In the genomic region with DNA sequence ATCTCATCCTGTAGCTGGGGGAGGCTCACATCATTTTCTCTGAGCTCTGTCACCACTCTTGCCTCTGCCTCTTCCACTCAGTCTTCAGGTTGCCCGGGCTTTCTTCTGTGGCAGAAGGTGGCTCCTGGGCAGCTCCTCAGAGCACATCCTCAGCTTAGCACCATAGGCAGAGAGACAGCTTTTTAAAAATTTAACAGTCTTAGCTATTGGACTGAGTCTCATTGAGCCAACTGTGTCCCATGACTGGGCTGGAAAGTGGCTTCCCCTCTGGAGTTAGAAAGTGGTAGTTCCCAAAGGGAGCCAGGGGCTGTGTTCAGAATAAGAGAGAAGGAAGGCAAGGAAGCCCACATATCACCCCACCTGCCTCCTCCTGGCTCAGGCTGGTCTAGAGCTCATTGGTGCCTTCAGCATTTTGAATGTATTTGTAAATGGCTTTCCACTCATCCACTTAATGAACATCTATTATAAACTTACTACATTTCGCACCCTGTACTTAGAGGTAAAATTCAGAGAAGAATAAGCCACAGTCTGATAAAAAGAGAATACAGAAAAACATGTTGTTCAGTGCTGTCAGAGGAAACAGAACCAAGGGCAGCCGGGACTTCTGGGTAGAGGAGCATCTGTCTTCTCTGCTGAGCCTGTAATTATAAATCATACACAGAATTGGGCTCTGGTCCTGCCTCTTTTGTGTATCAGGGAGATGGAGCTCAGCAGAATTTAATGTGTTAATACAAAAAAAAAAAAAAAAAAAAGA, we compare ENCODE assay signal across 21 cellular contexts.
DNase-seq lines count a peak whose midpoint lies in the region; ATAC-seq and TF ChIP-seq lines count a peak whose summit lies in the region.
"Had no signal": no experiment of that assay in that cellular context is flagged by ENCODE, and none has a peak within 500 bp of the region (broad histone marks: within the 10 kb centered on the region; RNA-seq: fewer than 3 reads in every experiment).

No MANE protein-coding gene starts in this region.

- H3K36me3 Mint-ChIP-seq in CD14-positive monocyte (peaks cover 40 to 42% of the 10 kb centered on the region in 2 donors), WTC11 (no peaks in the 10 kb centered on the region), naive B cell (peaks cover 17 to 28% of the 10 kb centered on the region in 2 donors)
- peaks cover 7 to 14% of the 10 kb centered on the region in 2 donors for H3K36me3 Mint-ChIP-seq in activated T-cell treated with anti-CD3 and anti-CD28 coated beads, Interleukin-2, amount 50 U/mL, for 72 hours (ENCODE audit: insufficient read depth in 2 of 2)
- H3K36me3 Mint-ChIP-seq in activated T-helper 1 cell treated with anti-CD3 and anti-CD28 coated beads, Interleukin-12 subunit alpha, Interleukin-12 subunit beta, Interleukin-2, Interleukin-4 antibody, amounts not matched to agents 30 ng/mL and 10 ng/mL and 1 ng/mL, durations not matched to agents 14 hours and 24 hours and 36 hours (ENCODE audit: low read depth), result peaks cover 5% of the 10 kb centered on the region
- H3K36me3 Mint-ChIP-seq: natural killer cell had no signal

- H3K4me3 Mint-ChIP-seq in CD14-positive monocyte (no peak overlapping the region), WTC11 (no peak overlapping the region), naive B cell (peak overlapping the region in 4 of 8 donors; percentile 58 to 72 (median 66))
- no peak overlapping the region for H3K4me3 Mint-ChIP-seq in activated T-cell treated with anti-CD3 and anti-CD28 coated beads, Interleukin-2, amount 50 U/mL, for 72 hours
- H3K4me3 Mint-ChIP-seq in activated T-helper 1 cell treated with anti-CD3 and anti-CD28 coated beads, Interleukin-12 subunit alpha, Interleukin-12 subunit beta, Interleukin-2, Interleukin-4 antibody, amounts not matched to agents 30 ng/mL and 10 ng/mL and 1 ng/mL, durations not matched to agents 14 hours and 24 hours and 36 hours, result no peak overlapping the region
- H3K4me3 Mint-ChIP-seq: activated CD4-positive, alpha-beta memory T cell treated with anti-CD3 and anti-CD28 coated beads, Interleukin-2, amount 10 ng/mL, durations not matched to agents 7 days and 5 days; natural killer cell had no signal

- ATAC-seq in DND-41 (ENCODE audit: insufficient read depth, low read depth), result no peak
- ATAC-seq in WTC11, result peak; percentile 49; the same call in 1 of the 2 replicates
- ATAC-seq in naive B cell (ENCODE audit: low read depth in 2 of 2), result no peak
- no peak for ATAC-seq in activated T-cell treated with anti-CD3 and anti-CD28 coated beads, Interleukin-2, amount 50 U/mL, for 72 hours (replicated peaks in 1 of 2)
- ATAC-seq in GM18519 (IDR thresholded peaks at IDR 0.05; ENCODE audit: low FRiP score, unreplicated experiment), result no peak
- ATAC-seq: HCT116, natural killer cell had no signal

- peaks cover 48% of the 10 kb centered on the region for H3K4me1 ChIP-seq in DND-41 (ENCODE audit: insufficient read depth, low read length)
- H3K4me1 ChIP-seq: BE2C, breast epithelium had no signal

- H3K27me3 ChIP-seq in DND-41 (ENCODE audit: insufficient read depth, low read length, poor library complexity), result no peaks in the 10 kb centered on the region
- H3K27me3 ChIP-seq: BE2C, breast epithelium had no signal

- no peak for TF ChIP-seq CTCF in CD14-positive monocyte (IDR thresholded peaks at IDR 0.05)
- TF ChIP-seq CTCF in DND-41 (IDR thresholded peaks at IDR 0.05; ENCODE audit: borderline replicate concordance, extremely low read depth, low read length, poor library complexity, severe bottlenecking), result no peak
- TF ChIP-seq CTCF in WTC11 (IDR thresholded peaks at IDR 0.05), result no peak

- H3K27ac Mint-ChIP-seq in CD14-positive monocyte (peak overlapping the region in 5 of 7 donors; percentile 42 to 84 (median 69)), WTC11 (no peak overlapping the region), naive B cell (peak overlapping the region; percentile 90 to 99 (median 96))
- H3K27ac Mint-ChIP-seq in activated T-cell treated with anti-CD3 and anti-CD28 coated beads, Interleukin-2, amount 50 U/mL, for 72 hours, result no peak overlapping the region
- no peak overlapping the region for H3K27ac Mint-ChIP-seq in activated T-helper 1 cell treated with anti-CD3 and anti-CD28 coated beads, Interleukin-12 subunit alpha, Interleukin-12 subunit beta, Interleukin-2, Interleukin-4 antibody, amounts not matched to agents 30 ng/mL and 10 ng/mL and 1 ng/mL, durations not matched to agents 14 hours and 24 hours and 36 hours
- H3K27ac Mint-ChIP-seq: activated CD4-positive, alpha-beta memory T cell treated with anti-CD3 and anti-CD28 coated beads, Interleukin-2, amount 10 ng/mL, durations not matched to agents 7 days and 5 days; natural killer cell had no signal

- peak overlapping the region; percentile 43; the same call in 1 of the 2 replicates for H2AFZ ChIP-seq in DND-41 (ENCODE audit: low read depth, low read length)

- peak overlapping the region; percentile 49 for H3K4me2 ChIP-seq in DND-41 (ENCODE audit: insufficient read depth, low read length)

- H3K79me2 ChIP-seq in DND-41 (ENCODE audit: insufficient read depth, low read length), result no peaks in the 10 kb centered on the region

- CTCF ChIA-PET in WTC11 (lab: Charles Lee), result interaction anchor here (0.6 to 1.4 kb wide), 3 partner anchors 146 to 360 kb away, joined by 4 to 5 read pairs (median 4); no protein-coding TSS in a partner anchor

- no peaks in the 10 kb centered on the region for H3K36me3 ChIP-seq in DND-41 (ENCODE audit: insufficient read depth, low read length)
- H3K36me3 ChIP-seq: BE2C, breast epithelium had no signal

- H3K27me3 Mint-ChIP-seq in CD14-positive monocyte (ENCODE audit: low read depth in 3 of 3), result peaks cover 0 to 2% (median 0%) of the 10 kb centered on the region in 3 donors
- H3K27me3 Mint-ChIP-seq in WTC11 (ENCODE audit: low read depth), result peaks cover 10% of the 10 kb centered on the region; the same call in 1 of the 2 replicates
- H3K27me3 Mint-ChIP-seq in naive B cell, result no peaks in the 10 kb centered on the region
- no peaks in the 10 kb centered on the region for H3K27me3 Mint-ChIP-seq in activated T-cell treated with anti-CD3 and anti-CD28 coated beads, Interleukin-2, amount 50 U/mL, for 72 hours (ENCODE audit: low read depth)
- H3K27me3 Mint-ChIP-seq in activated T-helper 1 cell treated with anti-CD3 and anti-CD28 coated beads, Interleukin-12 subunit alpha, Interleukin-12 subunit beta, Interleukin-2, Interleukin-4 antibody, amounts not matched to agents 30 ng/mL and 10 ng/mL and 1 ng/mL, durations not matched to agents 14 hours and 24 hours and 36 hours (ENCODE audit: insufficient read depth), result peaks cover 4% of the 10 kb centered on the region

- peaks cover 0 to 11% (median 7%) of the 10 kb centered on the region in 7 donors for H3K9me3 Mint-ChIP-seq in CD14-positive monocyte
- H3K9me3 Mint-ChIP-seq in WTC11, result peaks cover 6% of the 10 kb centered on the region
- peaks cover 0 to 5% (median 3%) of the 10 kb centered on the region in 7 donors for H3K9me3 Mint-ChIP-seq in naive B cell
- H3K9me3 Mint-ChIP-seq in activated T-cell treated with anti-CD3 and anti-CD28 coated beads, Interleukin-2, amount 50 U/mL, for 72 hours, result peaks cover 6% of the 10 kb centered on the region in 2 donors
- peaks cover 8% of the 10 kb centered on the region for H3K9me3 Mint-ChIP-seq in activated T-helper 1 cell treated with anti-CD3 and anti-CD28 coated beads, Interleukin-12 subunit alpha, Interleukin-12 subunit beta, Interleukin-2, Interleukin-4 antibody, amounts not matched to agents 30 ng/mL and 10 ng/mL and 1 ng/mL, durations not matched to agents 14 hours and 24 hours and 36 hours

- peaks cover 3% of the 10 kb centered on the region for H3K9me3 ChIP-seq in DND-41 (ENCODE audit: insufficient read depth, low read length, severe bottlenecking)
- H3K9me3 ChIP-seq: BE2C, breast epithelium had no signal

- no peak overlapping the region; the same call in 1 of the 2 replicates for H3K9ac ChIP-seq in DND-41 (ENCODE audit: low read depth, low read length)

- H4K20me1 ChIP-seq in DND-41 (ENCODE audit: insufficient read depth, low read length), result no peaks in the 10 kb centered on the region

- H3K4me1 Mint-ChIP-seq in CD14-positive monocyte (peaks cover 79% of the 10 kb centered on the region), WTC11 (peaks cover 22% of the 10 kb centered on the region), naive B cell (peaks cover 31 to 65% (median 58%) of the 10 kb centered on the region in 3 donors)
- H3K4me1 Mint-ChIP-seq in activated T-cell treated with anti-CD3 and anti-CD28 coated beads, Interleukin-2, amount 50 U/mL, for 72 hours (ENCODE audit: low read depth), result peaks cover 45% of the 10 kb centered on the region
- peaks cover 49% of the 10 kb centered on the region for H3K4me1 Mint-ChIP-seq in activated T-helper 1 cell treated with anti-CD3 and anti-CD28 coated beads, Interleukin-12 subunit alpha, Interleukin-12 subunit beta, Interleukin-2, Interleukin-4 antibody, amounts not matched to agents 30 ng/mL and 10 ng/mL and 1 ng/mL, durations not matched to agents 14 hours and 24 hours and 36 hours (ENCODE audit: low read depth)

- POLR2A ChIA-PET in WTC11 (lab: Charles Lee), result interaction anchor here (1.0 kb wide), 1 partner anchor 14 kb away, joined by 3 read pairs; no protein-coding TSS in a partner anchor

- intact Hi-C loops in CD14-positive monocyte (cut with micrococcal nuclease), result loop anchor here in 1 of 2 donors (10.0 kb wide), 1 partner anchor 139 kb away; no protein-coding TSS in a partner anchor
- intact Hi-C loops in activated T-helper 1 cell treated with anti-CD3 and anti-CD28 coated beads, Interleukin-12 subunit alpha, Interleukin-12 subunit beta, Interleukin-2, Interleukin-4 antibody, amounts not matched to agents 30 ng/mL and 10 ng/mL and 1 ng/mL, durations not matched to agents 14 hours and 24 hours and 36 hours (cut with micrococcal nuclease), result loop anchor here (5.0 to 10.0 kb wide), 4 partner anchors 147 to 731 kb away; partner anchors contain the start of gene ERCC6

- no peak overlapping the region for H3K4me3 ChIP-seq in DND-41 (ENCODE audit: low read depth in 1 of 2, low read length in 2 of 2)
- H3K4me3 ChIP-seq: breast epithelium, lung had no signal

- DNase-seq in CD14-positive monocyte (ENCODE audit: low spot score), result no peak
- DNase-seq in DND-41, result no peak
- DNase-seq in WTC11 (ENCODE audit: low spot score), result no peak
- DNase-seq in naive B cell, result no peak
- DNase-seq in D341Med (ENCODE audit: low spot score), result no peak
- no peak for DNase-seq in activated T-cell treated with anti-CD3 and anti-CD28 coated beads, Interleukin-2, amount 50 U/mL, for 72 hours
- no peak for DNase-seq in activated T-helper 1 cell treated with anti-CD3 and anti-CD28 coated beads, Interleukin-12 subunit alpha, Interleukin-12 subunit beta, Interleukin-2, Interleukin-4 antibody, amounts not matched to agents 30 ng/mL and 10 ng/mL and 1 ng/mL, durations not matched to agents 14 hours and 24 hours and 36 hours (ENCODE audit: low spot score)
- DNase-seq: activated CD4-positive, alpha-beta memory T cell treated with anti-CD3 and anti-CD28 coated beads, Interleukin-2, amount 10 ng/mL, durations not matched to agents 7 days and 5 days; activated T-cell treated with anti-CD3 and anti-CD28 coated beads, Interleukin-2, amount 50 U/mL, for 48 hours; BE2C; dermis blood vessel endothelial cell; DMS 273 treated with DMSO at 0.1 percent for 48 hours; IMR-90; natural killer cell; NCI-H1092; stimulated activated CD4-positive, alpha-beta T cell treated with anti-CD3 and anti-CD28 coated beads, Interleukin-2, amount 100 ng/mL, for 48 hours had no signal

- peak overlapping the region; percentile 2; the same call in 1 of the 2 replicates for H3K27ac ChIP-seq in DND-41 (ENCODE audit: low read length)
- H3K27ac ChIP-seq: RWPE1 had no signal

Comparison
In these comparisons a context has a peak if more than half of its experiments do, and no peak if none do; other contexts are left out.
1. H3K27ac Mint-ChIP-seq: peak in CD14-positive monocyte (5 of 7) and naive B cell (6 of 6); none in WTC11 (single experiment), activated T-cell treated with anti-CD3 and anti-CD28 coated beads, Interleukin-2, amount 50 U/mL, for 72 hours (single experiment) and activated T-helper 1 cell treated with anti-CD3 and anti-CD28 coated beads, Interleukin-12 subunit alpha, Interleukin-12 subunit beta, Interleukin-2, Interleukin-4 antibody, amounts not matched to agents 30 ng/mL and 10 ng/mL and 1 ng/mL, durations not matched to agents 14 hours and 24 hours and 36 hours (single experiment).